ENCODE assay signal across 1 cellular context in genomic region chr6:44002591-44003344, GRCh38.
A peak's percentile ranks its signal among the peaks of the same experiment; 100 is the strongest.
TF ChIP-seq lines count a peak whose summit lies in the region.

No MANE protein-coding gene starts in this region.

TF ChIP-seq in A549, 52 proteins besides CTCF, POLR2A, EP300 and RAD21 (continued from another document):
- TF ChIP-seq, protein P1, sequence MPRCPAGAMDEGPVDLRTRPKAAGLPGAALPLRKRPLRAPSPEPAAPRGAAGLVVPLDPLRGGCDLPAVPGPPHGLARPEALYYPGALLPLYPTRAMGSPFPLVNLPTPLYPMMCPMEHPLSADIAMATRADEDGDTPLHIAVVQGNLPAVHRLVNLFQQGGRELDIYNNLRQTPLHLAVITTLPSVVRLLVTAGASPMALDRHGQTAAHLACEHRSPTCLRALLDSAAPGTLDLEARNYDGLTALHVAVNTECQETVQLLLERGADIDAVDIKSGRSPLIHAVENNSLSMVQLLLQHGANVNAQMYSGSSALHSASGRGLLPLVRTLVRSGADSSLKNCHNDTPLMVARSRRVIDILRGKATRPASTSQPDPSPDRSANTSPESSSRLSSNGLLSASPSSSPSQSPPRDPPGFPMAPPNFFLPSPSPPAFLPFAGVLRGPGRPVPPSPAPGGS (IDR thresholded peaks at IDR 0.05): no peak
- TF ChIP-seq JUNB (IDR thresholded peaks at IDR 0.05) (peak; percentile 2; the same call in 1 of the 2 replicates), MAFK (IDR thresholded peaks at IDR 0.05; ENCODE audit: partially characterized antibody) (no peak), E2F6 (IDR thresholded peaks at IDR 0.05; ENCODE audit: borderline replicate concordance, low read depth) (peak; percentile 96), FOXS1 (CRISPR knock-in tag; IDR thresholded peaks at IDR 0.05) (no peak), NPAS2 (CRISPR knock-in tag; IDR thresholded peaks at IDR 0.05; ENCODE audit: borderline replicate concordance) (no peak), ESRRA (IDR thresholded peaks at IDR 0.05; ENCODE audit: borderline replicate concordance, low read length) (no peak), TP53 (CRISPR knock-in tag; IDR thresholded peaks at IDR 0.05) (peak; percentile 83; the same call in 1 of the 2 replicates), ELK1 (IDR thresholded peaks at IDR 0.05; ENCODE audit: low read depth, low read length) (no peak), EHF (CRISPR knock-in tag; IDR thresholded peaks at IDR 0.05) (no peak), GATA3 (IDR thresholded peaks at IDR 0.05; ENCODE audit: borderline replicate concordance) (no peak), PHF8 (IDR thresholded peaks at IDR 0.05; ENCODE audit: borderline replicate concordance, low read depth) (no peak), HOXB5 (CRISPR knock-in tag; IDR thresholded peaks at IDR 0.05) (0 out of 2 replicates have a peak, but pooled peaks have one; percentile 72), EHMT2 (IDR thresholded peaks at IDR 0.05; ENCODE audit: low read depth) (no peak)
- TF ChIP-seq, protein P2, sequence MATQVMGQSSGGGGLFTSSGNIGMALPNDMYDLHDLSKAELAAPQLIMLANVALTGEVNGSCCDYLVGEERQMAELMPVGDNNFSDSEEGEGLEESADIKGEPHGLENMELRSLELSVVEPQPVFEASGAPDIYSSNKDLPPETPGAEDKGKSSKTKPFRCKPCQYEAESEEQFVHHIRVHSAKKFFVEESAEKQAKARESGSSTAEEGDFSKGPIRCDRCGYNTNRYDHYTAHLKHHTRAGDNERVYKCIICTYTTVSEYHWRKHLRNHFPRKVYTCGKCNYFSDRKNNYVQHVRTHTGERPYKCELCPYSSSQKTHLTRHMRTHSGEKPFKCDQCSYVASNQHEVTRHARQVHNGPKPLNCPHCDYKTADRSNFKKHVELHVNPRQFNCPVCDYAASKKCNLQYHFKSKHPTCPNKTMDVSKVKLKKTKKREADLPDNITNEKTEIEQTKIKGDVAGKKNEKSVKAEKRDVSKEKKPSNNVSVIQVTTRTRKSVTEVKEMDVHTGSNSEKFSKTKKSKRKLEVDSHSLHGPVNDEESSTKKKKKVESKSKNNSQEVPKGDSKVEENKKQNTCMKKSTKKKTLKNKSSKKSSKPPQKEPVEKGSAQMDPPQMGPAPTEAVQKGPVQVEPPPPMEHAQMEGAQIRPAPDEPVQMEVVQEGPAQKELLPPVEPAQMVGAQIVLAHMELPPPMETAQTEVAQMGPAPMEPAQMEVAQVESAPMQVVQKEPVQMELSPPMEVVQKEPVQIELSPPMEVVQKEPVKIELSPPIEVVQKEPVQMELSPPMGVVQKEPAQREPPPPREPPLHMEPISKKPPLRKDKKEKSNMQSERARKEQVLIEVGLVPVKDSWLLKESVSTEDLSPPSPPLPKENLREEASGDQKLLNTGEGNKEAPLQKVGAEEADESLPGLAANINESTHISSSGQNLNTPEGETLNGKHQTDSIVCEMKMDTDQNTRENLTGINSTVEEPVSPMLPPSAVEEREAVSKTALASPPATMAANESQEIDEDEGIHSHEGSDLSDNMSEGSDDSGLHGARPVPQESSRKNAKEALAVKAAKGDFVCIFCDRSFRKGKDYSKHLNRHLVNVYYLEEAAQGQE (IDR thresholded peaks at IDR 0.05): no peak
TF ChIP-seq in A549: peak in this region for 11.
